In genomic region chr6:44387346-44388134, GRCh38 we compare ENCODE assay signal across 8 cellular contexts. TPM values are rescaled to one million over a fixed set of nuclear protein-coding genes. Genes with fewer than 3 reads are reported as not detected.
A peak's percentile ranks its signal among the peaks of the same experiment; 100 is the strongest.
DNase-seq lines count a peak whose midpoint lies in the region; ATAC-seq and TF ChIP-seq lines count a peak whose summit lies in the region.

TSS of gene CDC5L (plus strand) at chr6:44387706. CDS start at chr6:44387824, 118 bp downstream.

- H3F3A ChIP-seq in DOHH2 (ENCODE audit: control insufficient read depth, insufficient read depth): no peaks in the 10 kb centered on the region; the same call in 1 of the 2 replicates
- no peaks in the 10 kb centered on the region for H3F3A ChIP-seq in GM23338 (replicated peaks; ENCODE audit: low read depth)

- H3K4me2 ChIP-seq in DOHH2 (ENCODE audit: low read length) (peak within 1 kb of the TSS; percentile 98), GM23338 (peak within 1 kb of the TSS; percentile 85), fibroblast of lung (ENCODE audit: extremely low read depth, insufficient read depth, low read length) (peak within 1 kb of the TSS; percentile 95)

- H3K36me3 Mint-ChIP-seq in GM23338 (ENCODE audit: low read depth): peaks cover 22% of the 10 kb centered on the region; the same call in 2 of the 3 replicates
- peaks cover 51% of the 10 kb centered on the region for H3K36me3 Mint-ChIP-seq in activated T-helper 17 cell treated with anti-CD3 and anti-CD28 coated beads, Interleukin-2, amount 50 U/mL, for 72 hours (ENCODE audit: low read depth)
- peaks cover 0 to 25% (median 14%) of the 10 kb centered on the region in 5 donors for H3K36me3 Mint-ChIP-seq in naive thymus-derived CD4-positive, alpha-beta T cell
- H3K36me3 Mint-ChIP-seq in stimulated activated naive B cell treated with anti-CD40 and anti-IgM and Interleukin-4, amounts not matched to agents 10 μg/mL and 1 μg/mL and 100 μg/mL, for 72 hours: peaks cover 21 to 25% of the 10 kb centered on the region in 2 donors

- H3K36me3 ChIP-seq in DOHH2 (ENCODE audit: control insufficient read depth, low read length) (peaks cover 34% of the 10 kb centered on the region), GM23338 (ENCODE audit: insufficient read depth) (peaks cover 9% of the 10 kb centered on the region; the same call in 1 of the 2 replicates), fibroblast of lung (ENCODE audit: control insufficient read depth, insufficient read depth, low read length) (peaks cover 5% of the 10 kb centered on the region)
- H3K36me3 ChIP-seq in naive thymus-derived CD4-positive, alpha-beta T cell (ENCODE audit: control insufficient read depth in 2 of 3, insufficient read depth in 3 of 3, low read length in 3 of 3): peaks cover 2 to 19% (median 3%) of the 10 kb centered on the region in 3 experiments

- H3K4me1 Mint-ChIP-seq in GM23338: peaks cover 22% of the 10 kb centered on the region
- peaks cover 23% of the 10 kb centered on the region for H3K4me1 Mint-ChIP-seq in activated T-helper 17 cell treated with anti-CD3 and anti-CD28 coated beads, Interleukin-2, amount 50 U/mL, for 72 hours
- peaks cover 24 to 49% (median 46%) of the 10 kb centered on the region in 7 donors for H3K4me1 Mint-ChIP-seq in naive thymus-derived CD4-positive, alpha-beta T cell
- peaks cover 21 to 38% of the 10 kb centered on the region in 2 donors for H3K4me1 Mint-ChIP-seq in stimulated activated naive B cell treated with anti-CD40 and anti-IgM and Interleukin-4, amounts not matched to agents 10 μg/mL and 1 μg/mL and 100 μg/mL, for 72 hours

- peak within 1 kb of the TSS; percentile 100 for H3K27ac Mint-ChIP-seq in GM23338
- peak within 1 kb of the TSS; percentile 98 for H3K27ac Mint-ChIP-seq in activated T-helper 17 cell treated with anti-CD3 and anti-CD28 coated beads, Interleukin-2, amount 50 U/mL, for 72 hours
- H3K27ac Mint-ChIP-seq in naive thymus-derived CD4-positive, alpha-beta T cell: peak within 1 kb of the TSS; percentile 91 to 99 (median 96)
- H3K27ac Mint-ChIP-seq in stimulated activated naive B cell treated with anti-CD40 and anti-IgM and Interleukin-4, amounts not matched to agents 10 μg/mL and 1 μg/mL and 100 μg/mL, for 72 hours: peak within 1 kb of the TSS; percentile 97

- POLR2A ChIA-PET in RWPE1 (lab: Yijun Ruan, JAX; ENCODE audit: low non-redundant PET): no interaction called here
- POLR2A ChIA-PET in naive thymus-derived CD4-positive, alpha-beta T cell (lab: Charles Lee): interaction anchor here (1.2 kb wide), 1 partner anchor 75 kb away, joined by 5 read pairs; the partner anchor contains the start of gene AARS2

- peaks cover 9% of the 10 kb centered on the region for H3K27me3 Mint-ChIP-seq in GM23338 (ENCODE audit: insufficient read depth, low read depth, poor library complexity)
- peaks cover 6% of the 10 kb centered on the region for H3K27me3 Mint-ChIP-seq in activated T-helper 17 cell treated with anti-CD3 and anti-CD28 coated beads, Interleukin-2, amount 50 U/mL, for 72 hours
- H3K27me3 Mint-ChIP-seq in naive thymus-derived CD4-positive, alpha-beta T cell: peaks cover 0 to 28% (median 0%) of the 10 kb centered on the region in 5 donors
- H3K27me3 Mint-ChIP-seq in stimulated activated naive B cell treated with anti-CD40 and anti-IgM and Interleukin-4, amounts not matched to agents 10 μg/mL and 1 μg/mL and 100 μg/mL, for 72 hours: peaks cover 0 to 12% of the 10 kb centered on the region in 2 donors

- peak; percentile 91 for ATAC-seq in GM23338
- peak; percentile 95 for ATAC-seq in activated T-helper 17 cell treated with anti-CD3 and anti-CD28 coated beads, Interleukin-2, amount 50 U/mL, for 72 hours (replicated peaks)
- ATAC-seq in naive thymus-derived CD4-positive, alpha-beta T cell: peak; percentile 88
- ATAC-seq in stimulated activated naive B cell treated with anti-CD40 and anti-IgM and Interleukin-4, amounts not matched to agents 10 μg/mL and 1 μg/mL and 100 μg/mL, for 72 hours (replicated peaks): peak; percentile 96 to 97

- no peaks in the 10 kb centered on the region for H3K9me3 ChIP-seq in DOHH2 (ENCODE audit: control insufficient read depth, insufficient read depth, low read length)
- no peaks in the 10 kb centered on the region for H3K9me3 ChIP-seq in fibroblast of lung (ENCODE audit: control insufficient read depth, insufficient read depth, low read depth, low read length)
- no peaks in the 10 kb centered on the region for H3K9me3 ChIP-seq in naive thymus-derived CD4-positive, alpha-beta T cell (ENCODE audit: control insufficient read depth in 2 of 3, low read length in 3 of 3)

- no peaks in the 10 kb centered on the region for H3K27me3 ChIP-seq in DOHH2 (ENCODE audit: control insufficient read depth, low read length)
- no peaks in the 10 kb centered on the region for H3K27me3 ChIP-seq in GM23338 (ENCODE audit: insufficient read depth)
- no peaks in the 10 kb centered on the region for H3K27me3 ChIP-seq in fibroblast of lung (ENCODE audit: control insufficient read depth, insufficient read depth, low read length)
- H3K27me3 ChIP-seq in naive thymus-derived CD4-positive, alpha-beta T cell (ENCODE audit: control insufficient read depth in 2 of 2, insufficient read depth in 2 of 2, low read length in 2 of 2): no peaks in the 10 kb centered on the region

- H3K4me3 ChIP-seq in DOHH2 (ENCODE audit: low read length) (peak within 1 kb of the TSS; percentile 89), GM23338 (peak within 1 kb of the TSS; percentile 63), LNCaP clone FGC (ENCODE audit: low read depth, low read length) (peak within 1 kb of the TSS; percentile 85), fibroblast of lung (replicated peaks in 1 of 4; ENCODE audit: control extremely low read depth in 1 of 4, insufficient read depth in 1 of 4, low read depth in 3 of 4, low read length in 4 of 4) (peak within 1 kb of the TSS; percentile 87 to 97 (median 90))
- peak within 1 kb of the TSS; percentile 71 for H3K4me3 ChIP-seq in naive thymus-derived CD4-positive, alpha-beta T cell (ENCODE audit: low read length)

- H3K79me2 ChIP-seq in DOHH2 (ENCODE audit: control insufficient read depth, low read length) (peaks cover 51% of the 10 kb centered on the region), GM23338 (replicated peaks; ENCODE audit: insufficient read depth) (peaks cover 36% of the 10 kb centered on the region), fibroblast of lung (ENCODE audit: control insufficient read depth, insufficient read depth, low read length) (peaks cover 35% of the 10 kb centered on the region)

- no peaks in the 10 kb centered on the region for H3K9me2 ChIP-seq in DOHH2 (replicated peaks; ENCODE audit: control insufficient read depth, low read length)
- no peaks in the 10 kb centered on the region for H3K9me2 ChIP-seq in GM23338 (ENCODE audit: insufficient read depth)

- H3K4me3 Mint-ChIP-seq in GM23338: peak within 1 kb of the TSS; percentile 99
- H3K4me3 Mint-ChIP-seq in activated T-helper 17 cell treated with anti-CD3 and anti-CD28 coated beads, Interleukin-2, amount 50 U/mL, for 72 hours: peak within 1 kb of the TSS; percentile 94
- peak within 1 kb of the TSS; percentile 91 to 100 (median 96) for H3K4me3 Mint-ChIP-seq in naive thymus-derived CD4-positive, alpha-beta T cell
- peak within 1 kb of the TSS; percentile 91 to 93 for H3K4me3 Mint-ChIP-seq in stimulated activated naive B cell treated with anti-CD40 and anti-IgM and Interleukin-4, amounts not matched to agents 10 μg/mL and 1 μg/mL and 100 μg/mL, for 72 hours

- H3K9me3 Mint-ChIP-seq in GM23338: no peaks in the 10 kb centered on the region
- H3K9me3 Mint-ChIP-seq in activated T-helper 17 cell treated with anti-CD3 and anti-CD28 coated beads, Interleukin-2, amount 50 U/mL, for 72 hours: no peaks in the 10 kb centered on the region
- peaks cover 0 to 2% (median 0%) of the 10 kb centered on the region in 11 donors for H3K9me3 Mint-ChIP-seq in naive thymus-derived CD4-positive, alpha-beta T cell
- no peaks in the 10 kb centered on the region for H3K9me3 Mint-ChIP-seq in stimulated activated naive B cell treated with anti-CD40 and anti-IgM and Interleukin-4, amounts not matched to agents 10 μg/mL and 1 μg/mL and 100 μg/mL, for 72 hours

- H3K27ac ChIP-seq in DOHH2 (ENCODE audit: low read depth, low read length) (peak within 1 kb of the TSS; percentile 80), GM23338 (ENCODE audit: low read depth) (peak within 1 kb of the TSS; percentile 96), RWPE1 (peak within 1 kb of the TSS; percentile 97), fibroblast of lung (ENCODE audit: insufficient read depth, low read length) (peak within 1 kb of the TSS; percentile 96)
- H3K27ac ChIP-seq in naive thymus-derived CD4-positive, alpha-beta T cell (ENCODE audit: low read depth, low read length): peak within 1 kb of the TSS; percentile 85

- TF ChIP-seq CTCF in DOHH2 (IDR thresholded peaks at IDR 0.05; ENCODE audit: low read depth, low read length, poor library complexity, severe bottlenecking) (no peak), GM23338 (conservative IDR thresholded peaks at IDR 0.05; ENCODE audit: low read depth in 2 of 2) (no peak), LNCaP clone FGC (IDR thresholded peaks at IDR 0.05; ENCODE audit: control insufficient read depth, extremely low read depth, insufficient read depth) (no peak), RWPE1 (conservative IDR thresholded peaks at IDR 0.05; ENCODE audit: low read depth) (no peak), fibroblast of lung (conservative IDR thresholded peaks at IDR 0.05 in 1 of 2, IDR thresholded peaks at IDR 0.05 in 1 of 2; ENCODE audit: low read depth in 1 of 2, low read length in 2 of 2) (no peak)

- peaks cover 26% of the 10 kb centered on the region for H3K4me1 ChIP-seq in DOHH2 (ENCODE audit: control insufficient read depth, low read length)
- peaks cover 21% of the 10 kb centered on the region for H3K4me1 ChIP-seq in GM23338 (ENCODE audit: insufficient read depth)
- H3K4me1 ChIP-seq in fibroblast of lung (ENCODE audit: control insufficient read depth, extremely low read depth, insufficient read depth, low read length): peaks cover 7% of the 10 kb centered on the region
- peaks cover 17 to 29% of the 10 kb centered on the region in 2 donors for H3K4me1 ChIP-seq in naive thymus-derived CD4-positive, alpha-beta T cell (ENCODE audit: control insufficient read depth in 2 of 2, insufficient read depth in 2 of 2, low read length in 2 of 2)

- H2AFZ ChIP-seq in GM23338: peak within 1 kb of the TSS; percentile 84
- peak within 1 kb of the TSS; percentile 95 for H2AFZ ChIP-seq in fibroblast of lung (ENCODE audit: low read length)

- intact Hi-C loops in naive thymus-derived CD4-positive, alpha-beta T cell (cut with micrococcal nuclease): loop anchor here (1.0 to 5.0 kb wide), 8 partner anchors 74 to 910 kb away; partner anchors contain the start of genes AARS2 (in 2 of the 2), NFKBIE (in 2 of the 2), GTPBP2 (in 1 of the 2) and HSP90AB1 (in 1 of the 2)

- peak within 1 kb of the TSS; percentile 97 for H3K9ac ChIP-seq in fibroblast of lung (ENCODE audit: insufficient read depth, low read length)

- H4K20me1 ChIP-seq in DOHH2 (ENCODE audit: control insufficient read depth, insufficient read depth, low read depth, low read length) (peaks cover 9% of the 10 kb centered on the region), GM23338 (replicated peaks; ENCODE audit: insufficient read depth) (peaks cover 34% of the 10 kb centered on the region), fibroblast of lung (ENCODE audit: control insufficient read depth, extremely low read depth, insufficient read depth, low read length) (no peaks in the 10 kb centered on the region)

- CTCF ChIA-PET in RWPE1 (lab: Yijun Ruan, JAX): no interaction called here
- CTCF ChIA-PET in naive thymus-derived CD4-positive, alpha-beta T cell (lab: Charles Lee): interaction anchor here (0.6 to 0.9 kb wide), 2 partner anchors 10 to 649 kb away, joined by 3 read pairs; no protein-coding TSS in a partner anchor

- DNase-seq in GM23338 (ENCODE audit: low spot score): peak; percentile 98
- DNase-seq in LNCaP clone FGC (ENCODE audit: low read depth): peak; percentile 96
- peak; percentile 99 for DNase-seq in RWPE1 (ENCODE audit: low spot score)
- DNase-seq in fibroblast of lung (ENCODE audit: low read depth in 2 of 2): peak; percentile 99 to 100
- peak; percentile 80 to 96 (median 93) for DNase-seq in naive thymus-derived CD4-positive, alpha-beta T cell
- DNase-seq in stimulated activated naive B cell treated with anti-CD40 and anti-IgM and Interleukin-4, amounts not matched to agents 10 μg/mL and 1 μg/mL and 100 μg/mL, for 72 hours: peak; percentile 97

RNA-seq across cellular contexts. Expression of gene CDC5L, which starts in this region (rescaled TPM):
- total RNA-seq in GM23338 (2014; rRNA removed; shearing (Covaris generic)): 28.1 and 32.5 TPM in 2 replicates
- 24.6 and 27.0 TPM in 2 replicates for polyA plus RNA-seq in GM23338 (2016; fragmentation: Nextera tagmentation; extraction: Ambion mirVana)
- 10 to 100 TPM; 25.8 to 26.0 TPM for total RNA-seq in activated T-helper 17 cell treated with anti-CD3 and anti-CD28 coated beads, Interleukin-2, amount 50 U/mL, for 72 hours
- total RNA-seq in fibroblast of lung: 22.5 and 23.9 TPM in 2 replicates
- polyA plus RNA-seq in fibroblast of lung: 18.7 and 19.4 TPM in 2 replicates
- polyA plus RNA-seq in fibroblast of lung (2012): 13.1 and 14.2 TPM in 2 replicates
- 2.7 and 4.1 TPM in 2 replicates for polyA minus RNA-seq in fibroblast of lung (ENCODE audit: low replicate concordance)
- total RNA-seq in naive thymus-derived CD4-positive, alpha-beta T cell: 10 to 100 TPM; 17.4 to 25.4 (median 22.4) TPM
- polyA plus RNA-seq in naive thymus-derived CD4-positive, alpha-beta T cell: 10 to 100 TPM; 14.5 to 20.8 TPM

Comparison
In these comparisons a context has a peak if more than half of its experiments do, and no peak if none do; other contexts are left out.
1. Peak in every context shown above with its lines: DNase-seq, ATAC-seq, H3K4me3 ChIP-seq and H3K27ac ChIP-seq.